ENCODE assay signal across 8 cellular contexts in the genomic region with DNA sequence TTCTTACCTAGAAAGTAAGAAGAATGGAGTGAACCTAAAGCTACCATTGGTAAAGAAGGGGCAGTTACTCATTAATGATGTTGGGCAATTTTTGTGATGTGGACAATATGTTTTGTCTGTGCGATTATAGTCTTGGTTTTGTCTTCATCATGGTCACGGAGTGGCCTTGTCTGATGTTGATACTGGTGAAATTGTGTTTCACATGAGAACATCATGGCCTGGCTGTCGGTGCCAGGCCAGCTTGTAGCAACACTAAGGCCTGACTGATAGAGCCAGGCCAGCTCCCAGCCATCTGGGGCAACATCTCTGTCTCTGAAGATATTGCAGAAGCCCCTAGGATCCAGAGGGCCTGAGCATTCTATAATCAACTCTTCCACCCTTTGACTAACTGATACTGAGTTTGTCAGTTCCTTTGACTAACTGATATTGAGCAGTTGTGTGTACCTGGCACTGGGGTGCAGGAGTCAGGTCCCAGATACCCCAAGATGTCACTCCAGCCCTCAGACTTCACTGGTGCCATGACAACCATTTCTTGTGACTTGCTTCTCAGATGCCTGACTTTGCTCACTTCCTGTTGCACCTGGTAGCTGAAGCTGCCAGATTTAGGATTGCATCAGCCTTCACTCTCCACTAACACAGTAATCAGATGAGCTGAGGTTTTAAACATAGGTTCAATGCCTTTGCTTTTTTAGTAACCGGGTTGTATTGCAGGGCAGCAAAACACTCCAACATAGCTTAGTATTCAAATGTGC.
DNase-seq lines count a peak whose midpoint lies in the region; ATAC-seq and TF ChIP-seq lines count a peak whose summit lies in the region.

No MANE protein-coding gene starts in this region.

- intact Hi-C loops in activated CD4-positive, alpha-beta T cell treated with anti-CD3 and anti-CD28 coated beads for 36 hours (cut with DNase I, micrococcal nuclease): loop anchor here (1.0 to 5.0 kb wide), 3 partner anchors 62 to 127 kb away; partner anchors contain the start of genes RPIA (in 2 of the 2) and EIF2AK3 (in 1 of the 2)

- H3K4me3 ChIP-seq in RWPE2 (ENCODE audit: severe bottlenecking) (no peak overlapping the region), mucosa of rectum (ENCODE audit: low read length in 2 of 2) (no peak overlapping the region)

- POLR2A ChIA-PET in activated CD4-positive, alpha-beta T cell treated with anti-CD3 and anti-CD28 coated beads for 36 hours (lab: Charles Lee): interaction anchor here (0.6 to 1.1 kb wide), 3 partner anchors 12 to 80 kb away, joined by 3 read pairs; no protein-coding TSS in a partner anchor

- CTCF ChIA-PET in activated CD4-positive, alpha-beta T cell treated with anti-CD3 and anti-CD28 coated beads for 36 hours (lab: Charles Lee): interaction anchor here (1.0 to 3.6 kb wide), 6 partner anchors 8 to 126 kb away, joined by 3 to 22 read pairs (median 4); no protein-coding TSS in a partner anchor

- peaks cover 19% of the 10 kb centered on the region for H3K36me3 ChIP-seq in RWPE2 (ENCODE audit: low read depth)
- H3K36me3 ChIP-seq in mucosa of rectum (ENCODE audit: control insufficient read depth in 2 of 2, insufficient read depth in 2 of 2, low read length in 2 of 2): peaks cover 20 to 25% of the 10 kb centered on the region in 2 donors

- H3K27me3 ChIP-seq in RWPE2 (ENCODE audit: insufficient read depth, poor library complexity, severe bottlenecking): no peaks in the 10 kb centered on the region
- no peaks in the 10 kb centered on the region for H3K27me3 ChIP-seq in mucosa of rectum (ENCODE audit: control insufficient read depth in 2 of 2, insufficient read depth in 2 of 2, low read length in 2 of 2)

- no peak overlapping the region for H3K27ac ChIP-seq in RWPE2 (ENCODE audit: poor library complexity, severe bottlenecking)
- H3K27ac ChIP-seq in mucosa of rectum (ENCODE audit: low read depth in 2 of 2, low read length in 2 of 2): peak overlapping the region; percentile 45 to 78

- no peaks in the 10 kb centered on the region for H3K27me3 Mint-ChIP-seq in activated CD4-positive, alpha-beta T cell treated with anti-CD3 and anti-CD28 coated beads for 36 hours

- no peak overlapping the region for H3K9ac ChIP-seq in mucosa of rectum (ENCODE audit: low read depth in 1 of 2, low read length in 2 of 2)

- peak; percentile 92 for ATAC-seq in activated CD4-positive, alpha-beta T cell treated with anti-CD3 and anti-CD28 coated beads for 36 hours
- ATAC-seq in HG02852 (IDR thresholded peaks at IDR 0.05; ENCODE audit: unreplicated experiment) (peak; percentile 88), RWPE2 (ENCODE audit: low read depth) (peak; percentile 49; the same call in 2 of the 3 replicates)

- TF ChIP-seq CTCF in RWPE2 (IDR thresholded peaks at IDR 0.05; ENCODE audit: poor library complexity, severe bottlenecking): no peak

- H3K4me3 Mint-ChIP-seq in activated CD4-positive, alpha-beta T cell treated with anti-CD3 and anti-CD28 coated beads for 36 hours: no peak overlapping the region

- peaks cover 5% of the 10 kb centered on the region for H3K9me3 Mint-ChIP-seq in activated CD4-positive, alpha-beta T cell treated with anti-CD3 and anti-CD28 coated beads for 36 hours (ENCODE audit: low read depth)

- H3K4me1 Mint-ChIP-seq in activated CD4-positive, alpha-beta T cell treated with anti-CD3 and anti-CD28 coated beads for 36 hours: peaks cover 54% of the 10 kb centered on the region

- H3K9me3 ChIP-seq in RWPE2 (ENCODE audit: severe bottlenecking) (no peaks in the 10 kb centered on the region), mucosa of rectum (ENCODE audit: control insufficient read depth in 2 of 2, low read length in 2 of 2) (no peaks in the 10 kb centered on the region)

- H3K36me3 Mint-ChIP-seq in activated CD4-positive, alpha-beta T cell treated with anti-CD3 and anti-CD28 coated beads for 36 hours (ENCODE audit: low read depth): peaks cover 74% of the 10 kb centered on the region

- DNase-seq in activated CD4-positive, alpha-beta T cell treated with anti-CD3 and anti-CD28 coated beads for 36 hours: peak; percentile 64
- no peak for DNase-seq in activated CD4-positive, alpha-beta T cell treated with anti-CD3 and anti-CD28 coated beads, Interleukin-2, amount 50 U/mL, for 4 hours
- DNase-seq in RWPE2 (ENCODE audit: low spot score) (no peak), NCI-H2227 treated with DMSO at 0.1 percent for 48 hours (lab: John Stamatoyannopoulos, UW) (no peak), DMS114 treated with DMSO at 0.1 percent for 48 hours (lab: John Stamatoyannopoulos, UW; ENCODE audit: unreplicated experiment) (no peak), NCI-H2171 treated with DMSO at 0.1 percent for 48 hours (lab: John Stamatoyannopoulos, UW) (no peak)

- H3K4me1 ChIP-seq in RWPE2 (ENCODE audit: insufficient read depth, poor library complexity, severe bottlenecking) (no peaks in the 10 kb centered on the region), mucosa of rectum (ENCODE audit: control insufficient read depth in 2 of 2, insufficient read depth in 2 of 2, low read length in 2 of 2) (peaks cover 0 to 3% of the 10 kb centered on the region in 2 donors)

- peak overlapping the region; percentile 99 for H3K27ac Mint-ChIP-seq in activated CD4-positive, alpha-beta T cell treated with anti-CD3 and anti-CD28 coated beads for 36 hours
